In the genomic region with DNA sequence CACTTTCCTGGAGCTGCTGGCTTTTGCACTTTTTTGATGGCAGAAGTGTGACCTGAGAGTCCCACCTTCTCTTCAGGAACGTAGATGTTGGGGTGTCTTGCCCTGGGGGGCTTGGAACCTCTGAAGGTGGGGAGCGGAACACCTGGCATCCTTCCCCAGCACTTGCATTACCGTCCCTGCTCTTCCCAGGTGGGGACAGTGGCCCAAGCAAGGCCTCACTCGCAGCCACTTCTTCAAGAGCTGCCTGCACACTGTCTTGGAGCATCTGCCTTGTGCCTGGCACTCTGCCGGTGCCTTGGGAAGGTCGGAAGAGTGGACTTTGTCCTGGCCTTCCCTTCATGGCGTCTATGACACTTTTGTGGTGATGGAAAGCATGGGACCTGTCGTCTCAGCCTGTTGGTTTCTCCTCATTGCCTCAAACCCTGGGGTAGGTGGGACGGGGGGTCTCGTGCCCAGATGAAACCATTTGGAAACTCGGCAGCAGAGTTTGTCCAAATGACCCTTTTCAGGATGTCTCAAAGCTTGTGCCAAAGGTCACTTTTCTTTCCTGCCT, we compare ENCODE assay signal across 15 cellular contexts.
"Had no signal": no experiment of that assay in that cellular context is flagged by ENCODE, and none has a peak within 500 bp of the region (broad histone marks: within the 10 kb centered on the region; RNA-seq: fewer than 3 reads in every experiment).

No MANE protein-coding gene starts in this region.

- H3K27ac ChIP-seq: esophagus muscularis mucosa, hepatocyte, left ventricle myocardium inferior, stomach, testis, upper lobe of right lung had no signal

- H3K9me3 ChIP-seq: esophagus muscularis mucosa, left ventricle myocardium inferior, stomach, testis, upper lobe of right lung had no signal

- H3K79me2 ChIP-seq: hepatocyte had no signal

- H3K4me2 ChIP-seq: hepatocyte had no signal

- H3K27ac Mint-ChIP-seq: activated naive CD8-positive, alpha-beta T cell treated with anti-CD3 and anti-CD28 coated beads, Interleukin-2, amount 10 ng/mL, durations not matched to agents 7 days and 5 days; natural killer cell treated with Interleukin-12 subunit alpha and Interleukin-12 subunit beta and Interleukin-15 and Interleukin-18, amount 100 ng/mL, for 72 hours had no signal

- H2AFZ ChIP-seq: hepatocyte had no signal

- DNase-seq: activated CD4-positive, alpha-beta T cell treated with anti-CD3 and anti-CD28 coated beads, Interleukin-2, amount 50 U/mL, for 4 hours; activated gamma-delta T cell treated with Interleukin-2 at 50 U/mL for 16 hours; activated naive CD8-positive, alpha-beta T cell treated with anti-CD3 and anti-CD28 coated beads, Interleukin-2, amount 10 ng/mL, durations not matched to agents 7 days and 5 days; activated T-cell treated with anti-CD3 and anti-CD28 coated beads, Interleukin-2, amount 50 U/mL, for 48 hours; left ventricle myocardium inferior; mesendoderm; stimulated activated CD4-positive, alpha-beta T cell treated with anti-CD3 and anti-CD28 coated beads, Interleukin-1b, Interleukin-23, amount 100 ng/mL, for 48 hours; stomach; SW 1271; testis had no signal

- H3K9me3 Mint-ChIP-seq: activated naive CD8-positive, alpha-beta T cell treated with anti-CD3 and anti-CD28 coated beads, Interleukin-2, amount 10 ng/mL, durations not matched to agents 7 days and 5 days had no signal

- ATAC-seq: activated CD4-positive, CD25-positive, alpha-beta regulatory T cell treated with anti-CD3 and anti-CD28 coated beads, Interleukin-2, amount 50 U/mL, for 24 hours; natural killer cell treated with Interleukin-12 subunit alpha and Interleukin-12 subunit beta and Interleukin-15 and Interleukin-18, amount 100 ng/mL, for 72 hours; upper lobe of right lung had no signal

- H3K27me3 Mint-ChIP-seq: activated naive CD8-positive, alpha-beta T cell treated with anti-CD3 and anti-CD28 coated beads, Interleukin-2, amount 10 ng/mL, durations not matched to agents 7 days and 5 days; natural killer cell treated with Interleukin-12 subunit alpha and Interleukin-12 subunit beta and Interleukin-15 and Interleukin-18, amount 100 ng/mL, for 72 hours had no signal

- H3K4me3 ChIP-seq: esophagus muscularis mucosa, hepatocyte, left ventricle myocardium inferior, stomach, testis, upper lobe of right lung had no signal

- H3K4me3 Mint-ChIP-seq: activated naive CD8-positive, alpha-beta T cell treated with anti-CD3 and anti-CD28 coated beads, Interleukin-2, amount 10 ng/mL, durations not matched to agents 7 days and 5 days; natural killer cell treated with Interleukin-12 subunit alpha and Interleukin-12 subunit beta and Interleukin-15 and Interleukin-18, amount 100 ng/mL, for 72 hours had no signal

- H3K4me1 ChIP-seq: upper lobe of right lung had no signal

- H3K27me3 ChIP-seq: esophagus muscularis mucosa, hepatocyte, stomach, testis, upper lobe of right lung had no signal
